11 cellular contexts compared by ENCODE assay signal in genomic region chr3:5160926-5161858, GRCh38. TPM values are rescaled to one million over a fixed set of nuclear protein-coding genes. Genes with fewer than 3 reads are reported as not detected.
A peak's percentile ranks its signal among the peaks of the same experiment; 100 is the strongest.
DNase-seq lines count a peak whose midpoint lies in the region; FAIRE-seq and TF ChIP-seq lines count a peak whose summit lies in the region.
"Had no signal": no experiment of that assay in that cellular context is flagged by ENCODE, and none has a peak within 500 bp of the region (broad histone marks: within the 10 kb centered on the region; RNA-seq: fewer than 3 reads in every experiment).

No MANE protein-coding gene starts in this region.

- H3K36me3 Mint-ChIP-seq in activated CD4-positive, alpha-beta T cell treated with anti-CD3 and anti-CD28 coated beads, Interleukin-2, amount 10 ng/mL, durations not matched to agents 24 days and 14 days (ENCODE audit: low read depth), result no peaks in the 10 kb centered on the region
- no peaks in the 10 kb centered on the region for H3K36me3 Mint-ChIP-seq in glutamatergic neuron (ENCODE audit: unreplicated experiment)

- peak overlapping the region; percentile 66 for H3K27ac ChIP-seq in smooth muscle cell (ENCODE audit: low read depth)
- H3K27ac ChIP-seq: C4-2B had no signal

- H3K4me1 Mint-ChIP-seq in activated CD4-positive, alpha-beta T cell treated with anti-CD3 and anti-CD28 coated beads, Interleukin-2, amount 10 ng/mL, durations not matched to agents 24 days and 14 days, result peaks cover 39% of the 10 kb centered on the region
- peaks cover 2% of the 10 kb centered on the region for H3K4me1 Mint-ChIP-seq in glutamatergic neuron (ENCODE audit: low read depth, unreplicated experiment)

- FAIRE-seq in bronchial epithelial cell (lab: Jason Lieb, UNC), result no peak

- H3K27me3 ChIP-seq in MG63 (no peaks in the 10 kb centered on the region), bronchial epithelial cell (ENCODE audit: control insufficient read depth, insufficient read depth, low read length) (no peaks in the 10 kb centered on the region), smooth muscle cell (ENCODE audit: low read depth) (no peaks in the 10 kb centered on the region)

- no peak overlapping the region for H3K9ac ChIP-seq in smooth muscle cell (ENCODE audit: low read depth)

- WGBS in smooth muscle cell (ENCODE audit: low lambda C conversion rate), result 30% methylated on average over 4 of the region's 4 CpGs

- H3K36me3 ChIP-seq in MG63 (no peaks in the 10 kb centered on the region), bronchial epithelial cell (ENCODE audit: control insufficient read depth, insufficient read depth, low read length) (no peaks in the 10 kb centered on the region), smooth muscle cell (ENCODE audit: low read depth) (no peaks in the 10 kb centered on the region)

- peak overlapping the region; percentile 71 for H3K4me2 ChIP-seq in smooth muscle cell

- H3K9me3 ChIP-seq in MG63 (no peaks in the 10 kb centered on the region), smooth muscle cell (replicated peaks; ENCODE audit: low read depth) (no peaks in the 10 kb centered on the region)

- no peak overlapping the region for H2AFZ ChIP-seq in smooth muscle cell (ENCODE audit: low read depth)

- intact Hi-C loops in activated CD4-positive, alpha-beta T cell treated with anti-CD3 and anti-CD28 coated beads, Interleukin-2, amount 10 ng/mL, durations not matched to agents 24 days and 14 days (cut with micrococcal nuclease), result loop anchor here (5.0 kb wide), 1 partner anchor 39 kb away; the partner anchor contains the start of gene ARL8B

- H3K4me3 ChIP-seq in MG63 (no peak overlapping the region), bronchial epithelial cell (ENCODE audit: low read depth, low read length) (no peak overlapping the region), smooth muscle cell (no peak overlapping the region)

- TF ChIP-seq CTCF in bronchial epithelial cell (IDR thresholded peaks at IDR 0.05; ENCODE audit: insufficient read depth, low read length, severe bottlenecking) (no peak), smooth muscle cell (IDR thresholded peaks at IDR 0.05; ENCODE audit: borderline replicate concordance, insufficient read depth, poor library complexity, severe bottlenecking) (no peak), glutamatergic neuron (IDR thresholded peaks at IDR 0.05; ENCODE audit: partially characterized antibody, unreplicated experiment) (no peak)

- no peaks in the 10 kb centered on the region for H3F3A ChIP-seq in smooth muscle cell (ENCODE audit: low read depth)

- peak overlapping the region; percentile 60 for H3K27ac Mint-ChIP-seq in activated CD4-positive, alpha-beta T cell treated with anti-CD3 and anti-CD28 coated beads, Interleukin-2, amount 10 ng/mL, durations not matched to agents 24 days and 14 days
- H3K27ac Mint-ChIP-seq in glutamatergic neuron (ENCODE audit: unreplicated experiment), result no peak overlapping the region
- H3K27ac Mint-ChIP-seq: progenitor cell of endocrine pancreas had no signal

- no peak overlapping the region for H3K4me3 Mint-ChIP-seq in activated CD4-positive, alpha-beta T cell treated with anti-CD3 and anti-CD28 coated beads, Interleukin-2, amount 10 ng/mL, durations not matched to agents 24 days and 14 days
- no peak overlapping the region for H3K4me3 Mint-ChIP-seq in glutamatergic neuron (ENCODE audit: unreplicated experiment)

- peaks cover 26% of the 10 kb centered on the region for H3K4me1 ChIP-seq in smooth muscle cell (ENCODE audit: low read depth)

- H4K20me1 ChIP-seq in smooth muscle cell (ENCODE audit: low read depth), result peaks cover 100% of the 10 kb centered on the region

- H3K9me3 Mint-ChIP-seq in activated CD4-positive, alpha-beta T cell treated with anti-CD3 and anti-CD28 coated beads, Interleukin-2, amount 10 ng/mL, durations not matched to agents 24 days and 14 days, result no peaks in the 10 kb centered on the region
- no peaks in the 10 kb centered on the region for H3K9me3 Mint-ChIP-seq in glutamatergic neuron (ENCODE audit: unreplicated experiment)

- no peak for DNase-seq in activated CD4-positive, alpha-beta T cell treated with anti-CD3 and anti-CD28 coated beads, Interleukin-2, amount 10 ng/mL, durations not matched to agents 24 days and 14 days
- no peak for DNase-seq in activated CD4-positive, alpha-beta T cell treated with anti-CD3 and anti-CD28 coated beads, Interleukin-2, amount 50 U/mL, for 1 hour
- DNase-seq in MG63 (peak; percentile 22), bronchial epithelial cell (ENCODE audit: low read depth) (peak; percentile 72), smooth muscle cell (lab: John Stamatoyannopoulos, UW; ENCODE audit: unreplicated experiment) (no peak), nucleus accumbens (lab: John Stamatoyannopoulos, UW) (no peak), occipital lobe (lab: John Stamatoyannopoulos, UW) (no peak), glutamatergic neuron (no peak)
- DNase-seq: activated effector memory CD4-positive, alpha-beta T cell treated with anti-CD3 and anti-CD28 coated beads, Interleukin-2, amount 50 U/mL, for 16 hours had no signal

- H3K79me2 ChIP-seq in smooth muscle cell (ENCODE audit: low read depth), result peaks cover 99% of the 10 kb centered on the region

- H3K27me3 Mint-ChIP-seq in activated CD4-positive, alpha-beta T cell treated with anti-CD3 and anti-CD28 coated beads, Interleukin-2, amount 10 ng/mL, durations not matched to agents 24 days and 14 days, result no peaks in the 10 kb centered on the region
- H3K27me3 Mint-ChIP-seq in glutamatergic neuron (ENCODE audit: unreplicated experiment), result no peaks in the 10 kb centered on the region
- H3K27me3 Mint-ChIP-seq: progenitor cell of endocrine pancreas had no signal

RNA-seq across cellular contexts. Expression of gene EDEM1, which starts 26.3 kb away (rescaled TPM):
- total RNA-seq in activated CD4-positive, alpha-beta T cell treated with anti-CD3 and anti-CD28 coated beads, Interleukin-2, amount 10 ng/mL, durations not matched to agents 24 days and 14 days, result 167 and 168 TPM in 2 replicates
- total RNA-seq in MG63 (2014; rRNA removed; shearing (Covaris generic); ENCODE audit: low replicate concordance), result 11.0 and 20.5 TPM in 2 replicates
- 37.6 and 47.2 TPM in 2 replicates for total RNA-seq in bronchial epithelial cell
- 43.6 and 45.0 TPM in 2 replicates for total RNA-seq in smooth muscle cell
- 23.1 and 29.0 TPM in 2 replicates for polyA plus RNA-seq in smooth muscle cell
- total RNA-seq in occipital lobe, result 8.4 TPM
- total RNA-seq in glutamatergic neuron (ENCODE audit: unreplicated experiment), result 16.3 TPM

RNA-seq across cellular contexts. Expression of gene ARL8B, which starts 39.1 kb away (rescaled TPM):
- 46.8 and 50.4 TPM in 2 replicates for total RNA-seq in activated CD4-positive, alpha-beta T cell treated with anti-CD3 and anti-CD28 coated beads, Interleukin-2, amount 10 ng/mL, durations not matched to agents 24 days and 14 days
- total RNA-seq in MG63 (2014; rRNA removed; shearing (Covaris generic); ENCODE audit: low replicate concordance), result 41.0 and 73.9 TPM in 2 replicates
- total RNA-seq in bronchial epithelial cell, result 145 and 146 TPM in 2 replicates
- total RNA-seq in smooth muscle cell, result 83.8 and 95.0 TPM in 2 replicates
- 33.6 and 42.2 TPM in 2 replicates for polyA plus RNA-seq in smooth muscle cell
- 95.6 TPM for total RNA-seq in occipital lobe
- 33.9 TPM for total RNA-seq in glutamatergic neuron (ENCODE audit: unreplicated experiment)

Comparison
In these comparisons a context has a peak if more than half of its experiments do, and no peak if none do; other contexts are left out.
1. DNase-seq: peak in MG63 (single experiment) and bronchial epithelial cell (single experiment); none in activated CD4-positive, alpha-beta T cell treated with anti-CD3 and anti-CD28 coated beads, Interleukin-2, amount 10 ng/mL, durations not matched to agents 24 days and 14 days (single experiment), activated CD4-positive, alpha-beta T cell treated with anti-CD3 and anti-CD28 coated beads, Interleukin-2, amount 50 U/mL, for 1 hour (single experiment), smooth muscle cell (single experiment), nucleus accumbens (0 of 56), occipital lobe (single experiment) and glutamatergic neuron (single experiment).